ENCODE assay signal across 23 cellular contexts in the genomic region with DNA sequence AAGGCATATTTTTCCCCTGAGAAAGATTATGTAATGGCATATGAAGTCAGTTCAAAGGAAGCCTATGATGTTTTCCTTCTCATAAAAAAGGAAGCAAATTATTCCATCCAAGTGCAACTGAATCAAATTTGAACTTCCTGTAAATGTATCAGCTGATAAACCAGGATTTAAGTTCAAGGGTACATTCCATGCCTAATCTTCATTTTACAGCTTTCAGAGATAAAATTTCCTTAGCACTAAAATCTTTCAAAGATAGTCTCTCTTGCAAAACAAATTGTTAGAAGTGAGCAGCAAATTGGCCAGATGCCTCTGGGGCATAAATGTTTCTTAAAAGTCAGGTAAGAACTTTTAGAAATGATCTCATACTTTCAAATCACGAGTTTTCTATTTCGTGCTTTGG. TPM values are rescaled to one million over a fixed set of nuclear protein-coding genes. Genes with fewer than 3 reads are reported as not detected.
A peak's percentile ranks its signal among the peaks of the same experiment; 100 is the strongest.
DNase-seq lines count a peak whose midpoint lies in the region; ATAC-seq, FAIRE-seq and TF ChIP-seq lines count a peak whose summit lies in the region.
"Had no signal": no experiment of that assay in that cellular context is flagged by ENCODE, and none has a peak within 500 bp of the region (broad histone marks: within the 10 kb centered on the region; RNA-seq: fewer than 3 reads in every experiment).

No MANE protein-coding gene starts in this region.

- H3K27me3 Mint-ChIP-seq in astrocyte (ENCODE audit: low read depth, unreplicated experiment) (peaks cover 53% of the 10 kb centered on the region), nephron (ENCODE audit: low read depth) (peaks cover 74% of the 10 kb centered on the region)
- H3K27me3 Mint-ChIP-seq in CD4-positive, alpha-beta memory T cell, result peaks cover 59 to 61% of the 10 kb centered on the region in 2 donors

- H3K27ac ChIP-seq in astrocyte (ENCODE audit: low read depth, low read length) (no peak overlapping the region), uterus (peak overlapping the region; percentile 52 to 85)
- H3K27ac ChIP-seq in CD4-positive, alpha-beta memory T cell (ENCODE audit: low read depth, low read length), result no peak overlapping the region
- H3K27ac ChIP-seq: BLaER1 treated with 17β-estradiol and CSF1 and Interleukin-3, amounts not matched to agents 10 nM and 100 nM had no signal

- H3K9ac ChIP-seq in astrocyte (ENCODE audit: low read length), result no peak overlapping the region
- H3K9ac ChIP-seq: BLaER1 treated with 17β-estradiol and CSF1 and Interleukin-3, amounts not matched to agents 10 nM and 100 nM had no signal

- H3K4me3 Mint-ChIP-seq in astrocyte (ENCODE audit: unreplicated experiment) (no peak overlapping the region), nephron (no peak overlapping the region)
- H3K4me3 Mint-ChIP-seq in CD4-positive, alpha-beta memory T cell, result no peak overlapping the region
- H3K4me3 Mint-ChIP-seq: HFFc6, IgD-negative memory B cell had no signal

- H3K4me1 ChIP-seq in astrocyte (ENCODE audit: insufficient read depth, low read length) (peaks cover 10% of the 10 kb centered on the region), uterus (no peaks in the 10 kb centered on the region)
- H3K4me1 ChIP-seq in CD4-positive, alpha-beta memory T cell (ENCODE audit: insufficient read depth, low read length), result peaks cover 6% of the 10 kb centered on the region
- H3K4me1 ChIP-seq: BLaER1 treated with 17β-estradiol and CSF1 and Interleukin-3, amounts not matched to agents 10 nM and 100 nM had no signal

- no peaks in the 10 kb centered on the region for H3K79me2 ChIP-seq in astrocyte (ENCODE audit: insufficient read depth, low read length)

- no peaks in the 10 kb centered on the region for H4K20me1 ChIP-seq in astrocyte (ENCODE audit: insufficient read depth, low read length)
- H4K20me1 ChIP-seq: BLaER1 treated with 17β-estradiol and CSF1 and Interleukin-3, amounts not matched to agents 10 nM and 100 nM had no signal

- H3K27ac Mint-ChIP-seq in astrocyte (ENCODE audit: unreplicated experiment), result no peak overlapping the region
- peak overlapping the region; percentile 31 to 99 (median 74) for H3K27ac Mint-ChIP-seq in nephron
- no peak overlapping the region for H3K27ac Mint-ChIP-seq in CD4-positive, alpha-beta memory T cell
- H3K27ac Mint-ChIP-seq: HFFc6, IgD-negative memory B cell had no signal

- peak; percentile 23 for FAIRE-seq in astrocyte (lab: Jason Lieb, UNC)
- FAIRE-seq: D721Med, GM12892, GM18507, H54 had no signal

- no peak for ATAC-seq in HG03354 (IDR thresholded peaks at IDR 0.05; ENCODE audit: poor library complexity, severe bottlenecking, unreplicated experiment)
- ATAC-seq: PC-3 had no signal

- TF ChIP-seq CTCF in astrocyte (IDR thresholded peaks at IDR 0.05; ENCODE audit: insufficient read depth, low read depth, low read length) (no peak), fibroblast of pulmonary artery (IDR thresholded peaks at IDR 0.05; ENCODE audit: low read length, missing control alignments) (no peak), nephron (IDR thresholded peaks at IDR 0.05; ENCODE audit: unreplicated experiment in 3 of 3) (no peak), uterus (IDR thresholded peaks at IDR 0.05) (no peak)

- no peaks in the 10 kb centered on the region for H3K36me3 ChIP-seq in astrocyte (ENCODE audit: insufficient read depth, low read length)
- H3K36me3 ChIP-seq in uterus, result no peaks in the 10 kb centered on the region
- no peaks in the 10 kb centered on the region for H3K36me3 ChIP-seq in CD4-positive, alpha-beta memory T cell (ENCODE audit: insufficient read depth, low read length)
- H3K36me3 ChIP-seq: BLaER1 treated with 17β-estradiol and CSF1 and Interleukin-3, amounts not matched to agents 10 nM and 100 nM had no signal

- H2AFZ ChIP-seq in astrocyte (ENCODE audit: low read depth, low read length), result no peak overlapping the region

- TF ChIP-seq POLR2A in uterus (IDR thresholded peaks at IDR 0.05), result no peak

- H3K27me3 ChIP-seq in astrocyte (ENCODE audit: insufficient read depth, low read length) (peaks cover 67% of the 10 kb centered on the region), uterus (peaks cover 0 to 6% of the 10 kb centered on the region in 2 donors)
- H3K27me3 ChIP-seq in CD4-positive, alpha-beta memory T cell (ENCODE audit: insufficient read depth, low read length), result peaks cover 40% of the 10 kb centered on the region

- intact Hi-C loops in uterus (cut with DNase I; ENCODE audit: low total_unique reads), result no loop called here
- intact Hi-C loops in CD4-positive, alpha-beta memory T cell (cut with micrococcal nuclease), result no loop called here

- H3K4me2 ChIP-seq in astrocyte (ENCODE audit: low read length), result no peak overlapping the region
- H3K4me2 ChIP-seq: BLaER1 treated with 17β-estradiol and CSF1 and Interleukin-3, amounts not matched to agents 10 nM and 100 nM had no signal

- CTCF ChIA-PET in CD4-positive, alpha-beta memory T cell (lab: Charles Lee; ENCODE audit: partially characterized antibody), result interaction anchor here (1.3 kb wide), 1 partner anchor 38 kb away, joined by 4 read pairs; no protein-coding TSS in a partner anchor

- no peak overlapping the region for H3K4me3 ChIP-seq in astrocyte (ENCODE audit: insufficient read depth, low read depth, low read length)
- H3K4me3 ChIP-seq in fibroblast of pulmonary artery (replicated peaks; ENCODE audit: low read depth, low read length), result no peak overlapping the region
- no peak overlapping the region for H3K4me3 ChIP-seq in uterus
- no peak overlapping the region for H3K4me3 ChIP-seq in CD4-positive, alpha-beta memory T cell (ENCODE audit: low read length in 2 of 2)
- H3K4me3 ChIP-seq: BLaER1 treated with 17β-estradiol and CSF1 and Interleukin-3, amounts not matched to agents 10 nM and 100 nM had no signal

- POLR2A ChIA-PET in CD4-positive, alpha-beta memory T cell (lab: Charles Lee; ENCODE audit: partially characterized antibody), result no interaction called here

- H3K9me3 Mint-ChIP-seq in astrocyte (ENCODE audit: unreplicated experiment) (no peaks in the 10 kb centered on the region), nephron (no peaks in the 10 kb centered on the region)
- H3K9me3 Mint-ChIP-seq in CD4-positive, alpha-beta memory T cell, result peaks cover 0 to 7% (median 0%) of the 10 kb centered on the region in 8 donors
- H3K9me3 Mint-ChIP-seq: HFFc6 had no signal

- H3K9me3 ChIP-seq in astrocyte (ENCODE audit: insufficient read depth, low read depth, low read length) (no peaks in the 10 kb centered on the region), uterus (no peaks in the 10 kb centered on the region)
- no peaks in the 10 kb centered on the region for H3K9me3 ChIP-seq in CD4-positive, alpha-beta memory T cell (ENCODE audit: control insufficient read depth in 1 of 2, low read length in 2 of 2)

- DNase-seq in astrocyte (ENCODE audit: low read depth) (no peak), fibroblast of pulmonary artery (ENCODE audit: low read depth) (peak; percentile 37), uterus (peak; percentile 39 to 47), DMS 273 treated with DMSO at 0.1 percent for 48 hours (lab: John Stamatoyannopoulos, UW) (no peak)
- no peak for DNase-seq in CD4-positive, alpha-beta memory T cell
- DNase-seq: DMS79, HFFc6, Karpas-422, MM.1S, NCI-H1092, NCI-H1436 treated with DMSO at 0.1 percent for 48 hours, NCI-H2029, NCI-H526, PC-3, RPMI8226 had no signal

- H3K4me1 Mint-ChIP-seq in astrocyte (ENCODE audit: low read depth, unreplicated experiment) (peaks cover 7% of the 10 kb centered on the region), nephron (peaks cover 24% of the 10 kb centered on the region)
- H3K4me1 Mint-ChIP-seq in CD4-positive, alpha-beta memory T cell, result peaks cover 12 to 25% (median 19%) of the 10 kb centered on the region in 4 donors

- H3K36me3 Mint-ChIP-seq in astrocyte (ENCODE audit: low read depth, unreplicated experiment) (no peaks in the 10 kb centered on the region), nephron (ENCODE audit: low read depth) (peaks cover 15% of the 10 kb centered on the region)
- H3K36me3 Mint-ChIP-seq in CD4-positive, alpha-beta memory T cell, result no peaks in the 10 kb centered on the region
- H3K36me3 Mint-ChIP-seq: IgD-negative memory B cell had no signal

RNA-seq across cellular contexts. Expression of a gene that starts 2.8 kb away (rescaled TPM):
- total RNA-seq in astrocyte, result 0.52 and 0.94 TPM in 2 replicates
- 1 to 10 TPM; 1.5 to 9.1 (median 4.7) TPM for total RNA-seq in uterus
- total RNA-seq in CD4-positive, alpha-beta memory T cell, result not detected
- polyA plus RNA-seq in CD4-positive, alpha-beta memory T cell, result not detected
- total RNA-seq: HFFc6, PC-3 had no signal
- polyA plus RNA-seq: IgD-negative memory B cell had no signal

Comparison
In these comparisons a context has a peak if more than half of its experiments do, and no peak if none do; other contexts are left out.
1. DNase-seq: peak in fibroblast of pulmonary artery (single experiment) and uterus (2 of 2); none in astrocyte (single experiment), CD4-positive, alpha-beta memory T cell (0 of 5) and DMS 273 treated with DMSO at 0.1 percent for 48 hours (single experiment).
2. H3K27ac ChIP-seq: peak in uterus (2 of 2); none in astrocyte (single experiment) and CD4-positive, alpha-beta memory T cell (single experiment).
3. H3K27ac Mint-ChIP-seq: peak in nephron (3 of 3); none in astrocyte (single experiment) and CD4-positive, alpha-beta memory T cell (0 of 7).